ENCODE assay signal across 18 cellular contexts in genomic region chr3:157163554-157163953, GRCh38.
"Had no signal": no experiment of that assay in that cellular context is flagged by ENCODE, and none has a peak within 500 bp of the region (broad histone marks: within the 10 kb centered on the region; RNA-seq: fewer than 3 reads in every experiment).

No MANE protein-coding gene starts in this region.

- H3K9me3 Mint-ChIP-seq: activated CD4-positive, alpha-beta memory T cell treated with anti-CD3 and anti-CD28 coated beads, Interleukin-2, amount 10 ng/mL, durations not matched to agents 7 days and 5 days; activated naive CD4-positive, alpha-beta T cell treated with anti-CD3 and anti-CD28 coated beads, Interleukin-2, amount 10 ng/mL, durations not matched to agents 7 days and 5 days; naive thymus-derived CD8-positive, alpha-beta T cell had no signal

- H3K27ac Mint-ChIP-seq: activated CD4-positive, alpha-beta memory T cell treated with anti-CD3 and anti-CD28 coated beads, Interleukin-2, amount 10 ng/mL, durations not matched to agents 7 days and 5 days; activated CD8-positive, alpha-beta memory T cell treated with anti-CD3 and anti-CD28 coated beads, Interleukin-2, amount 10 ng/mL, durations not matched to agents 7 days and 5 days; activated naive CD4-positive, alpha-beta T cell treated with anti-CD3 and anti-CD28 coated beads, Interleukin-2, amount 10 ng/mL, durations not matched to agents 7 days and 5 days had no signal

- DNase-seq: activated CD4-positive, alpha-beta memory T cell treated with anti-CD3 and anti-CD28 coated beads, Interleukin-2, amount 10 ng/mL, durations not matched to agents 7 days and 5 days; activated CD4-positive, alpha-beta T cell treated with anti-CD3 and anti-CD28 coated beads for 48 hours; activated CD4-positive, CD25-positive, alpha-beta regulatory T cell; activated CD8-positive, alpha-beta memory T cell treated with anti-CD3 and anti-CD28 coated beads, Interleukin-2, amount 10 ng/mL, durations not matched to agents 7 days and 5 days; activated naive CD4-positive, alpha-beta T cell treated with anti-CD3 and anti-CD28 coated beads, Interleukin-2, amount 10 ng/mL, durations not matched to agents 7 days and 5 days; dermis blood vessel endothelial cell; foreskin keratinocyte; mesendoderm; naive thymus-derived CD8-positive, alpha-beta T cell; occipital lobe; stimulated activated CD4-positive, alpha-beta T cell treated with anti-CD3 and anti-CD28 coated beads, Interleukin-12 subunit alpha, Interleukin-12 subunit beta, amount 100 ng/mL, for 4 hours; stimulated activated CD4-positive, alpha-beta T cell treated with anti-CD3 and anti-CD28 coated beads, Interleukin-1b, Interleukin-23, amount 100 ng/mL, for 48 hours; stimulated activated CD8-positive, alpha-beta memory T cell treated with anti-CD3 and anti-CD28 coated beads, Interleukin-4, amount 100 ng/mL, for 48 hours; stomach; trophoblast cell had no signal

- H3K27me3 Mint-ChIP-seq: activated CD4-positive, alpha-beta memory T cell treated with anti-CD3 and anti-CD28 coated beads, Interleukin-2, amount 10 ng/mL, durations not matched to agents 7 days and 5 days; activated CD8-positive, alpha-beta memory T cell treated with anti-CD3 and anti-CD28 coated beads, Interleukin-2, amount 10 ng/mL, durations not matched to agents 7 days and 5 days; naive thymus-derived CD8-positive, alpha-beta T cell had no signal

- ATAC-seq: activated CD8-positive, alpha-beta memory T cell treated with anti-CD3 and anti-CD28 coated beads, Interleukin-2, amount 10 ng/mL, durations not matched to agents 7 days and 5 days; foreskin keratinocyte; naive thymus-derived CD8-positive, alpha-beta T cell had no signal

- FAIRE-seq: bronchial epithelial cell had no signal

- H3K4me2 ChIP-seq: hepatocyte had no signal

- H3K27ac ChIP-seq: foreskin keratinocyte, hepatocyte, stomach, vagina had no signal

- H3K4me3 ChIP-seq: hepatocyte, stomach, vagina had no signal

- H3K4me3 Mint-ChIP-seq: activated CD4-positive, alpha-beta memory T cell treated with anti-CD3 and anti-CD28 coated beads, Interleukin-2, amount 10 ng/mL, durations not matched to agents 7 days and 5 days; activated CD8-positive, alpha-beta memory T cell treated with anti-CD3 and anti-CD28 coated beads, Interleukin-2, amount 10 ng/mL, durations not matched to agents 7 days and 5 days; activated naive CD4-positive, alpha-beta T cell treated with anti-CD3 and anti-CD28 coated beads, Interleukin-2, amount 10 ng/mL, durations not matched to agents 7 days and 5 days had no signal

- H3K27me3 ChIP-seq: foreskin keratinocyte, hepatocyte, stomach, vagina had no signal

- H2AFZ ChIP-seq: hepatocyte had no signal

- H3K9me3 ChIP-seq: stomach, vagina had no signal
